Comparison of ENCODE assay signal across 11 cellular contexts in genomic region chr14:73143003-73143402, GRCh38. TPM values are rescaled to one million over a fixed set of nuclear protein-coding genes. Genes with fewer than 3 reads are reported as not detected.
DNase-seq lines count a peak whose midpoint lies in the region; ATAC-seq and FAIRE-seq lines count a peak whose summit lies in the region.
"Had no signal": no experiment of that assay in that cellular context is flagged by ENCODE, and none has a peak within 500 bp of the region (broad histone marks: within the 10 kb centered on the region; RNA-seq: fewer than 3 reads in every experiment).

No MANE protein-coding gene starts in this region.

- WGBS in small intestine, 3 donors = 81 to 88% (median 84%) methylated on average over 5 of the region's 5 CpGs

- POLR2A ChIA-PET in naive thymus-derived CD4-positive, alpha-beta T cell (lab: Charles Lee) = no interaction called here

- H3K4me3 Mint-ChIP-seq in stimulated activated naive CD8-positive, alpha-beta T cell treated with anti-CD3 and anti-CD28 coated beads, Interleukin-15, Interleukin-2, amounts not matched to agents 100 ng/mL and 50 ng/mL, for 24 hours = no peak overlapping the region
- no peak overlapping the region for H3K4me3 Mint-ChIP-seq in stimulated activated naive CD8-positive, alpha-beta T cell treated with anti-CD3 and anti-CD28 coated beads, Interleukin-15, amount 100 ng/mL, for 72 hours
- H3K4me3 Mint-ChIP-seq in naive thymus-derived CD4-positive, alpha-beta T cell = peak overlapping the region in 1 of 10 donors; percentile 19

- CTCF ChIA-PET in naive thymus-derived CD4-positive, alpha-beta T cell (lab: Charles Lee) = no interaction called here

- H3K4me1 ChIP-seq in naive thymus-derived CD4-positive, alpha-beta T cell (ENCODE audit: control insufficient read depth in 2 of 2, insufficient read depth in 2 of 2, low read length in 2 of 2) = peaks cover 0 to 7% of the 10 kb centered on the region in 2 donors
- H3K4me1 ChIP-seq in small intestine (ENCODE audit: control insufficient read depth in 2 of 2, insufficient read depth in 1 of 2, low read depth in 1 of 2, low read length in 1 of 2) = no peaks in the 10 kb centered on the region

- H3K27me3 ChIP-seq in naive thymus-derived CD4-positive, alpha-beta T cell (ENCODE audit: control insufficient read depth in 2 of 2, insufficient read depth in 2 of 2, low read length in 2 of 2) = no peaks in the 10 kb centered on the region
- no peaks in the 10 kb centered on the region for H3K27me3 ChIP-seq in small intestine (ENCODE audit: control insufficient read depth in 2 of 2, insufficient read depth in 2 of 2, low read length in 2 of 2)

- H3K27ac ChIP-seq in naive thymus-derived CD4-positive, alpha-beta T cell (ENCODE audit: low read depth, low read length) = no peak overlapping the region
- peak overlapping the region in 1 of 2 donors; percentile 22 for H3K27ac ChIP-seq in small intestine (ENCODE audit: low read depth in 1 of 2, low read length in 1 of 2)

- intact Hi-C loops in naive thymus-derived CD4-positive, alpha-beta T cell (cut with micrococcal nuclease) = no loop called here

- peaks cover 34% of the 10 kb centered on the region for H3K4me1 Mint-ChIP-seq in stimulated activated naive CD8-positive, alpha-beta T cell treated with anti-CD3 and anti-CD28 coated beads, Interleukin-15, Interleukin-2, amounts not matched to agents 100 ng/mL and 50 ng/mL, for 24 hours (ENCODE audit: low read depth)
- H3K4me1 Mint-ChIP-seq in stimulated activated naive CD8-positive, alpha-beta T cell treated with anti-CD3 and anti-CD28 coated beads, Interleukin-15, amount 100 ng/mL, for 72 hours = peaks cover 43% of the 10 kb centered on the region
- H3K4me1 Mint-ChIP-seq in naive thymus-derived CD4-positive, alpha-beta T cell = peaks cover 28 to 52% (median 48%) of the 10 kb centered on the region in 7 donors

- H3K27me3 Mint-ChIP-seq in stimulated activated naive CD8-positive, alpha-beta T cell treated with anti-CD3 and anti-CD28 coated beads, Interleukin-15, Interleukin-2, amounts not matched to agents 100 ng/mL and 50 ng/mL, for 24 hours = no peaks in the 10 kb centered on the region
- no peaks in the 10 kb centered on the region for H3K27me3 Mint-ChIP-seq in stimulated activated naive CD8-positive, alpha-beta T cell treated with anti-CD3 and anti-CD28 coated beads, Interleukin-15, amount 100 ng/mL, for 72 hours
- H3K27me3 Mint-ChIP-seq in naive thymus-derived CD4-positive, alpha-beta T cell = no peaks in the 10 kb centered on the region

- H3K36me3 Mint-ChIP-seq in stimulated activated naive CD8-positive, alpha-beta T cell treated with anti-CD3 and anti-CD28 coated beads, Interleukin-15, Interleukin-2, amounts not matched to agents 100 ng/mL and 50 ng/mL, for 24 hours (ENCODE audit: low read depth) = peaks cover 10% of the 10 kb centered on the region
- peaks cover 0 to 7% (median 6%) of the 10 kb centered on the region in 5 donors for H3K36me3 Mint-ChIP-seq in naive thymus-derived CD4-positive, alpha-beta T cell

- H3K9me3 ChIP-seq in naive thymus-derived CD4-positive, alpha-beta T cell (ENCODE audit: control insufficient read depth in 2 of 3, low read length in 3 of 3) = no peaks in the 10 kb centered on the region
- no peaks in the 10 kb centered on the region for H3K9me3 ChIP-seq in small intestine (ENCODE audit: control insufficient read depth, low read depth)

- no peak overlapping the region for H3K4me3 ChIP-seq in naive thymus-derived CD4-positive, alpha-beta T cell (ENCODE audit: low read length)
- no peak overlapping the region for H3K4me3 ChIP-seq in small intestine (ENCODE audit: low read depth in 1 of 2, low read length in 2 of 2)

- peaks cover 0 to 6% (median 0%) of the 10 kb centered on the region in 3 experiments for H3K36me3 ChIP-seq in naive thymus-derived CD4-positive, alpha-beta T cell (ENCODE audit: control insufficient read depth in 2 of 3, insufficient read depth in 3 of 3, low read length in 3 of 3)
- peaks cover 2% of the 10 kb centered on the region in 2 donors for H3K36me3 ChIP-seq in small intestine (ENCODE audit: control insufficient read depth in 2 of 2, insufficient read depth in 2 of 2, low read length in 2 of 2)

- DNase-seq in stimulated activated naive CD8-positive, alpha-beta T cell treated with anti-CD3 and anti-CD28 coated beads, Interleukin-15, amount 100 ng/mL, for 72 hours = no peak
- peak; percentile 52 for DNase-seq in ecto neural progenitor cell (ENCODE audit: low spot score)
- DNase-seq in naive thymus-derived CD4-positive, alpha-beta T cell = no peak
- no peak for DNase-seq in small intestine
- DNase-seq: NCI-H1092; NCI-H82; stimulated activated CD4-positive, alpha-beta T cell treated with anti-CD3 and anti-CD28 coated beads, Interleukin-2, amount 100 ng/mL, for 48 hours had no signal

- no peak for ATAC-seq in stimulated activated naive CD8-positive, alpha-beta T cell treated with anti-CD3 and anti-CD28 coated beads, Interleukin-15, amount 100 ng/mL, for 72 hours
- ATAC-seq in naive thymus-derived CD4-positive, alpha-beta T cell = no peak
- ATAC-seq in HG03442 (IDR thresholded peaks at IDR 0.05; ENCODE audit: unreplicated experiment) (no peak), HG02623 (IDR thresholded peaks at IDR 0.05; ENCODE audit: unreplicated experiment) (no peak), HG02763 (IDR thresholded peaks at IDR 0.05; ENCODE audit: unreplicated experiment) (no peak)

- FAIRE-seq in small intestine (lab: Jason Lieb, UNC) = no peak

- no peaks in the 10 kb centered on the region for H3K9me3 Mint-ChIP-seq in stimulated activated naive CD8-positive, alpha-beta T cell treated with anti-CD3 and anti-CD28 coated beads, Interleukin-15, Interleukin-2, amounts not matched to agents 100 ng/mL and 50 ng/mL, for 24 hours
- no peaks in the 10 kb centered on the region for H3K9me3 Mint-ChIP-seq in stimulated activated naive CD8-positive, alpha-beta T cell treated with anti-CD3 and anti-CD28 coated beads, Interleukin-15, amount 100 ng/mL, for 72 hours
- H3K9me3 Mint-ChIP-seq in naive thymus-derived CD4-positive, alpha-beta T cell = no peaks in the 10 kb centered on the region

- H3K27ac Mint-ChIP-seq in stimulated activated naive CD8-positive, alpha-beta T cell treated with anti-CD3 and anti-CD28 coated beads, Interleukin-15, Interleukin-2, amounts not matched to agents 100 ng/mL and 50 ng/mL, for 24 hours = peak overlapping the region; percentile 55
- H3K27ac Mint-ChIP-seq in stimulated activated naive CD8-positive, alpha-beta T cell treated with anti-CD3 and anti-CD28 coated beads, Interleukin-15, amount 100 ng/mL, for 72 hours = no peak overlapping the region
- H3K27ac Mint-ChIP-seq in naive thymus-derived CD4-positive, alpha-beta T cell = peak overlapping the region in 8 of 9 donors; percentile 3 to 86 (median 50)

RNA-seq across cellular contexts. Expression of gene PSEN1, which starts 6.7 kb away (rescaled TPM):
- total RNA-seq in naive thymus-derived CD4-positive, alpha-beta T cell = 10 to 100 TPM; 32.7 to 55.8 (median 49.3) TPM
- 10 to 100 TPM; 23.7 to 37.6 TPM for polyA plus RNA-seq in naive thymus-derived CD4-positive, alpha-beta T cell
- 10 to 100 TPM; 24.4 to 38.5 (median 32.4) TPM for polyA plus RNA-seq in small intestine

Comparison
In these comparisons a context has a peak if more than half of its experiments do, and no peak if none do; other contexts are left out.
1. H3K27ac Mint-ChIP-seq: peak in stimulated activated naive CD8-positive, alpha-beta T cell treated with anti-CD3 and anti-CD28 coated beads, Interleukin-15, Interleukin-2, amounts not matched to agents 100 ng/mL and 50 ng/mL, for 24 hours (single experiment) and naive thymus-derived CD4-positive, alpha-beta T cell (8 of 9); none in stimulated activated naive CD8-positive, alpha-beta T cell treated with anti-CD3 and anti-CD28 coated beads, Interleukin-15, amount 100 ng/mL, for 72 hours (0 of 2).